In the genomic region with DNA sequence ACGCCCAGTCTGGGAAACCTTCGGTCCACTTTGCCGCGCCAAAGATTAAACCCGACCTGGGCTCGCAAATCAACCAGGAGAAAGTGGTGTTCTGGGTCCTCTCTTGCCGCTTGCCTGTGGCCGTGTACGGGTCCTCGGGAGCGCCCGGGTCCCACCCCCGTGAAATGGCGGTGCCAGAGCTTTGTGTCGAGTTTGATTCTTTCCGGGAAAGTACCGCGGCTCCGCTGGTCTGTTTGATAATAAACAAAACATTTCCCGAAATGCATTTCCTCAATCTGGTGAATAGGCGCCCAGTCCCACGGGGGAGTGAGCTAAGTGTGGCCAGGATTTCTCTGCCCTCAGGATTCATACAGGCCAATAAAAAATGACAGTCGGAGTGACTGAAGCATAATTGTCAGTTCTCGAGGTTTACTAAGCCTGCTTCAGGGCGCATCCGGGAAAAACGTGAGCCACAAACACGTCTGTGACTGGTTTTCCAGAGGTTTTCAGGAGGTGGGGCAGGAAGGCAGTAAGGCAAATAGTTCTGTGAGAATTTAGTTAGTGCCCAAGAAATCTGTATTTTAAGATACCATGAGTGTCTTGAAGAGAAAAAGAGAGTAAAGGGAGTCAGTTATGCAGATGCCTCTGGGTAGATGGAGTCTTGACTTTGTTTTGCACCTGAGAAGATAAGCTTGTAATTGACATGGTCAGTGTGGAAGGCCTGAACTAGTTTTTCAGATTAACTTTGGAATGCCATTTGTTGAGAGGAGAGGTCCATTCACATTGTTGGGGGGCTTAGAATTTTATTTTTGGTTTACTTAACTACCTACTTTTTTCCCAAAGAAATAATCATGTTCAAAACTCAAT, we compare ENCODE assay signal across 1 cellular context.
TF ChIP-seq lines count a peak whose summit lies in the region.

No MANE protein-coding gene starts in this region.

TF ChIP-seq in SK-N-SH, 30 proteins besides CTCF, POLR2A, EP300 and RAD21 (continued from another document):
- TF ChIP-seq PBX3 (IDR thresholded peaks at IDR 0.05): no peak
- TF ChIP-seq JUND (IDR thresholded peaks at IDR 0.05): no peak
- TF ChIP-seq GABPA (IDR thresholded peaks at IDR 0.05; ENCODE audit: low read depth): no peak
- peak; percentile 60; the same call in 1 of the 2 replicates for TF ChIP-seq FOXM1 (IDR thresholded peaks at IDR 0.05; ENCODE audit: low read depth)
- TF ChIP-seq MAX (IDR thresholded peaks at IDR 0.05; ENCODE audit: low read depth): peak; percentile 38; the same call in 1 of the 2 replicates
- TF ChIP-seq YY1 (IDR thresholded peaks at IDR 0.05; ENCODE audit: low read depth): peak; percentile 70
- TF ChIP-seq ELF1 (IDR thresholded peaks at IDR 0.05): peak; percentile 38; the same call in 1 of the 2 replicates
- TF ChIP-seq MXI1 (IDR thresholded peaks at IDR 0.05; ENCODE audit: low read depth, low read length): peak; percentile 88
